ENCODE assay signal across 26 cellular contexts in genomic region chr6:6851862-6852261, GRCh38.
"Had no signal": no experiment of that assay in that cellular context is flagged by ENCODE, and none has a peak within 500 bp of the region (broad histone marks: within the 10 kb centered on the region; RNA-seq: fewer than 3 reads in every experiment).

No MANE protein-coding gene starts in this region.

- H3K9me3 ChIP-seq: breast epithelium had no signal

- H3K4me3 Mint-ChIP-seq: activated B cell treated with CpG ODN at 0.5 μM for 24 hours; activated CD4-positive, alpha-beta T cell treated with anti-CD3 and anti-CD28 coated beads, Interleukin-2, amount 10 ng/mL, durations not matched to agents 24 days and 14 days; activated CD8-positive, alpha-beta memory T cell treated with anti-CD3 and anti-CD28 coated beads, Interleukin-2, amount 10 ng/mL, durations not matched to agents 7 days and 5 days; activated naive CD4-positive, alpha-beta T cell treated with anti-CD3 and anti-CD28 coated beads, Interleukin-2, amount 50 U/mL, for 24 hours; activated T-cell treated with anti-CD3 and anti-CD28 coated beads, Interleukin-2, amount 50 U/mL, for 24 hours; activated T-helper 1 cell treated with anti-CD3 and anti-CD28 coated beads, Interleukin-12 subunit alpha, Interleukin-12 subunit beta, Interleukin-2, Interleukin-4 antibody, amounts not matched to agents 30 ng/mL and 10 ng/mL and 1 ng/mL, durations not matched to agents 14 hours and 24 hours and 36 hours; T-cell had no signal

- FAIRE-seq: TTC549 had no signal

- H3K36me3 Mint-ChIP-seq: T-cell had no signal

- H3K27ac Mint-ChIP-seq: activated B cell treated with CpG ODN at 0.5 μM for 24 hours; activated CD4-positive, alpha-beta T cell treated with anti-CD3 and anti-CD28 coated beads, Interleukin-2, amount 10 ng/mL, durations not matched to agents 24 days and 14 days; activated naive CD4-positive, alpha-beta T cell treated with anti-CD3 and anti-CD28 coated beads, Interleukin-2, amount 50 U/mL, for 24 hours; activated T-cell treated with anti-CD3 and anti-CD28 coated beads, Interleukin-2, amount 50 U/mL, for 24 hours; activated T-helper 1 cell treated with anti-CD3 and anti-CD28 coated beads, Interleukin-12 subunit alpha, Interleukin-12 subunit beta, Interleukin-2, Interleukin-4 antibody, amounts not matched to agents 30 ng/mL and 10 ng/mL and 1 ng/mL, durations not matched to agents 14 hours and 24 hours and 36 hours; T-cell had no signal

- H3K4me3 ChIP-seq: breast epithelium had no signal

- H3K9me3 Mint-ChIP-seq: activated B cell treated with CpG ODN at 0.5 μM for 24 hours; activated naive CD4-positive, alpha-beta T cell treated with anti-CD3 and anti-CD28 coated beads, Interleukin-2, amount 50 U/mL, for 24 hours; activated T-cell treated with anti-CD3 and anti-CD28 coated beads, Interleukin-2, amount 50 U/mL, for 24 hours; T-cell had no signal

- ATAC-seq: activated CD8-positive, alpha-beta memory T cell treated with anti-CD3 and anti-CD28 coated beads, Interleukin-2, amount 10 ng/mL, durations not matched to agents 7 days and 5 days; T-cell had no signal

- H3K36me3 ChIP-seq: breast epithelium had no signal

- DNase-seq: activated B cell treated with CpG ODN at 0.5 μM for 24 hours; activated CD4-positive, alpha-beta T cell treated with anti-CD3 and anti-CD28 coated beads for 1 hour; activated CD4-positive, alpha-beta T cell treated with anti-CD3 and anti-CD28 coated beads, Interleukin-2, amount 10 ng/mL, durations not matched to agents 24 days and 14 days; activated CD4-positive, alpha-beta T cell treated with anti-CD3 and anti-CD28 coated beads, Interleukin-2, amount 50 U/mL, for 48 hours; activated CD8-positive, alpha-beta memory T cell treated with anti-CD3 and anti-CD28 coated beads, Interleukin-2, amount 10 ng/mL, durations not matched to agents 7 days and 5 days; activated effector memory CD4-positive, alpha-beta T cell treated with Interleukin-2 at 50 U/mL for 16 hours; activated naive CD4-positive, alpha-beta T cell; activated T-cell treated with anti-CD3 and anti-CD28 coated beads, Interleukin-2, amount 50 U/mL, for 24 hours; aorta; Kasumi-1; MV-4-11; NCI-H1105; NCI-H1436 treated with DMSO at 0.1 percent for 48 hours; NCI-H187 treated with DMSO at 0.1 percent for 48 hours; NCI-H2171; NCI-H2227 treated with DMSO at 0.1 percent for 48 hours; NCI-H524 treated with DMSO at 0.1 percent for 48 hours; NCI-H748 treated with DMSO at 0.1 percent for 48 hours; SIG-M5; T-cell; T-helper 2 cell; T1000 had no signal

- H3K27me3 Mint-ChIP-seq: activated B cell treated with CpG ODN at 0.5 μM for 24 hours; activated naive CD4-positive, alpha-beta T cell treated with anti-CD3 and anti-CD28 coated beads, Interleukin-2, amount 50 U/mL, for 24 hours; activated T-cell treated with anti-CD3 and anti-CD28 coated beads, Interleukin-2, amount 50 U/mL, for 24 hours; T-cell had no signal

- H3K27me3 ChIP-seq: breast epithelium had no signal
